Comparison of ENCODE assay signal across 1 cellular context in genomic region chr9:105064248-105065118, GRCh38.
TF ChIP-seq lines count a peak whose summit lies in the region.

No MANE protein-coding gene starts in this region.

TF ChIP-seq in A549, 52 proteins besides CTCF, POLR2A, EP300 and RAD21 (continued from another document):
- TF ChIP-seq MAX (IDR thresholded peaks at IDR 0.05) (peak; percentile 93), TP53 (CRISPR knock-in tag; IDR thresholded peaks at IDR 0.05) (peak; percentile 97), TFCP2L1 (CRISPR knock-in tag; IDR thresholded peaks at IDR 0.05) (peak; percentile 87; the same call in 1 of the 2 replicates)
